8 cellular contexts compared by ENCODE assay signal in genomic region chr5:32174011-32174866, GRCh38. TPM values are rescaled to one million over a fixed set of nuclear protein-coding genes. Genes with fewer than 3 reads are reported as not detected.
DNase-seq lines count a peak whose midpoint lies in the region; ATAC-seq and TF ChIP-seq lines count a peak whose summit lies in the region.

GOLPH3 (minus strand) TSS chr5:32174319; CDS start chr5:32174034, 285 bp downstream.

- peaks cover 32 to 34% of the 10 kb centered on the region in 2 donors for H3K4me1 Mint-ChIP-seq in natural killer cell

- TF ChIP-seq CTCF in LNCaP clone FGC (IDR thresholded peaks at IDR 0.05; ENCODE audit: control insufficient read depth, extremely low read depth, insufficient read depth) (no peak), fibroblast of lung (conservative IDR thresholded peaks at IDR 0.05 in 1 of 2, IDR thresholded peaks at IDR 0.05 in 1 of 2; ENCODE audit: low read depth in 1 of 2, low read length in 2 of 2) (no peak), natural killer cell (IDR thresholded peaks at IDR 0.05) (no peak)

- peaks cover 7% of the 10 kb centered on the region for H3K4me1 ChIP-seq in fibroblast of lung (ENCODE audit: control insufficient read depth, extremely low read depth, insufficient read depth, low read length)

- H3K36me3 ChIP-seq in fibroblast of lung (ENCODE audit: control insufficient read depth, insufficient read depth, low read length), result no peaks in the 10 kb centered on the region

- H3K9me3 ChIP-seq in fibroblast of lung (ENCODE audit: control insufficient read depth, insufficient read depth, low read depth, low read length), result no peaks in the 10 kb centered on the region

- peak within 1 kb of the TSS; percentile 82 for H3K4me2 ChIP-seq in fibroblast of lung (ENCODE audit: extremely low read depth, insufficient read depth, low read length)

- H3K9me3 Mint-ChIP-seq in natural killer cell, result no peaks in the 10 kb centered on the region

- peak within 1 kb of the TSS; percentile 100 for H3K9ac ChIP-seq in fibroblast of lung (ENCODE audit: insufficient read depth, low read length)

- peak; percentile 94 for DNase-seq in Daoy (ENCODE audit: low read depth)
- DNase-seq in H4 (ENCODE audit: low spot score), result peak; percentile 80
- DNase-seq in LNCaP clone FGC (ENCODE audit: low read depth), result peak; percentile 53
- peak; percentile 89 for DNase-seq in RPMI8226
- peak; percentile 85 for DNase-seq in activated T-helper 1 cell treated with anti-CD3 and anti-CD28 coated beads, Interleukin-2, amount 50 U/mL, for 16 hours (ENCODE audit: low read depth in 1 of 2, low spot score in 1 of 2)
- DNase-seq in fibroblast of lung (ENCODE audit: low read depth in 2 of 2), result peak; percentile 84 to 86
- DNase-seq in natural killer cell, result peak; percentile 92
- DNase-seq in stimulated activated naive CD4-positive, alpha-beta T cell (lab: John Stamatoyannopoulos, UW), result peak; percentile 81 to 90 (median 86)

- H3K36me3 Mint-ChIP-seq in natural killer cell, result no peaks in the 10 kb centered on the region

- peaks cover 4% of the 10 kb centered on the region for H4K20me1 ChIP-seq in fibroblast of lung (ENCODE audit: control insufficient read depth, extremely low read depth, insufficient read depth, low read length)

- H3K27ac ChIP-seq in fibroblast of lung (ENCODE audit: insufficient read depth, low read length), result peak within 1 kb of the TSS; percentile 97

- peak within 1 kb of the TSS; percentile 98 for H3K4me3 Mint-ChIP-seq in natural killer cell

- H3K4me3 ChIP-seq in LNCaP clone FGC (ENCODE audit: low read depth, low read length) (peak within 1 kb of the TSS; percentile 96), fibroblast of lung (replicated peaks in 1 of 4; ENCODE audit: control extremely low read depth in 1 of 4, insufficient read depth in 1 of 4, low read depth in 3 of 4, low read length in 4 of 4) (peak within 1 kb of the TSS; percentile 87 to 96 (median 96))

- intact Hi-C loops in natural killer cell (cut with micrococcal nuclease), result loop anchor here (1.0 to 2.0 kb wide), 3 partner anchors 67 to 413 kb away; no protein-coding TSS in a partner anchor

- H3K27ac Mint-ChIP-seq in natural killer cell, result peak within 1 kb of the TSS; percentile 98

- H3K27me3 ChIP-seq in fibroblast of lung (ENCODE audit: control insufficient read depth, insufficient read depth, low read length), result no peaks in the 10 kb centered on the region

- peak; percentile 85 to 94 (median 87) for ATAC-seq in natural killer cell

- H2AFZ ChIP-seq in fibroblast of lung (ENCODE audit: low read length), result peak within 1 kb of the TSS; percentile 75

- H3K27me3 Mint-ChIP-seq in natural killer cell (ENCODE audit: low read depth in 2 of 2), result peaks cover 0 to 9% of the 10 kb centered on the region in 2 donors

- H3K79me2 ChIP-seq in fibroblast of lung (ENCODE audit: control insufficient read depth, insufficient read depth, low read length), result peaks cover 46% of the 10 kb centered on the region

RNA-seq across cellular contexts. Expression of gene GOLPH3, which starts in this region (rescaled TPM):
- 54.3 and 54.7 TPM in 2 replicates for total RNA-seq in Daoy (2014; rRNA removed; shearing (Covaris generic))
- total RNA-seq in H4 (2014; rRNA removed; shearing (Covaris generic)), result 41.1 and 52.2 TPM in 2 replicates
- 71.7 and 81.4 TPM in 2 replicates for total RNA-seq in fibroblast of lung
- polyA plus RNA-seq in fibroblast of lung, result 79.2 and 103 TPM in 2 replicates
- polyA plus RNA-seq in fibroblast of lung (2012), result 54.2 and 68.9 TPM in 2 replicates
- 36.1 and 40.2 TPM in 2 replicates for polyA minus RNA-seq in fibroblast of lung (ENCODE audit: low replicate concordance)
- 10 to 100 TPM; 67.6 to 70.6 (median 69.3) TPM for total RNA-seq in natural killer cell

Comparison
In these comparisons a context has a peak if more than half of its experiments do, and no peak if none do; other contexts are left out.
1. Peak in every context shown above with its lines: DNase-seq, ATAC-seq, H3K4me3 ChIP-seq and H3K27ac ChIP-seq.